Comparison of ENCODE assay signal across 1 cellular context in the genomic region with DNA sequence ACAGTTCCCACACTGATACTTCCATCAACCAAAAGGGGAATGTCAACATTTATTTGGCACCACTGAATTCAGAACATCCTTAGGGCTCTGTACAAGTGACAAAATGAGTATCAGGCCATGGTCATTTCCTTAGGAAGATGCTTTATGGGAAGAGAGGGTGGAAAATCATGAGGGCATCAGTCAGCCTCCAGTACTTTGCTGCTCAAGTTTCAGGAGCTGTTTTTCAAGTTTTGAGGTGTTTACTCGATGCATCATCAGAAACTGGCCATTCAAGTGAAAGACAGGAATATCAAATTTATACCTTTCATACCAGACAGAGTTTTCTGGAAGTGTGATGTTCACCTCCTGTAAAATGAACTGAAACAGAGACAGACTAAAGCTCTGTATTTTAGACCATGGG.
TF ChIP-seq lines count a peak whose summit lies in the region.

No MANE protein-coding gene starts in this region.

TF ChIP-seq in H1, 55 proteins besides CTCF, POLR2A, EP300 and RAD21 (continued from another document):
- TF ChIP-seq, protein P1, sequence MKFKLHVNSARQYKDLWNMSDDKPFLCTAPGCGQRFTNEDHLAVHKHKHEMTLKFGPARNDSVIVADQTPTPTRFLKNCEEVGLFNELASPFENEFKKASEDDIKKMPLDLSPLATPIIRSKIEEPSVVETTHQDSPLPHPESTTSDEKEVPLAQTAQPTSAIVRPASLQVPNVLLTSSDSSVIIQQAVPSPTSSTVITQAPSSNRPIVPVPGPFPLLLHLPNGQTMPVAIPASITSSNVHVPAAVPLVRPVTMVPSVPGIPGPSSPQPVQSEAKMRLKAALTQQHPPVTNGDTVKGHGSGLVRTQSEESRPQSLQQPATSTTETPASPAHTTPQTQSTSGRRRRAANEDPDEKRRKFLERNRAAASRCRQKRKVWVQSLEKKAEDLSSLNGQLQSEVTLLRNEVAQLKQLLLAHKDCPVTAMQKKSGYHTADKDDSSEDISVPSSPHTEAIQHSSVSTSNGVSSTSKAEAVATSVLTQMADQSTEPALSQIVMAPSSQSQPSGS (IDR thresholded peaks at IDR 0.05; ENCODE audit: low read length), result no peak
- no peak for TF ChIP-seq CHD2 (IDR thresholded peaks at IDR 0.05; ENCODE audit: low read length)
- no peak for TF ChIP-seq CBX8 (IDR thresholded peaks at IDR 0.05; ENCODE audit: borderline replicate concordance, low read depth, low read length)
- TF ChIP-seq MAFK (IDR thresholded peaks at IDR 0.05; ENCODE audit: low read depth, low read length), result no peak
- TF ChIP-seq CHD7 (IDR thresholded peaks at IDR 0.05; ENCODE audit: insufficient replicate concordance, low read length), result no peak
- TF ChIP-seq BCL11A (IDR thresholded peaks at IDR 0.05; ENCODE audit: low read depth in 2 of 2, low read length in 2 of 2), result no peak
- TF ChIP-seq TBP (IDR thresholded peaks at IDR 0.05; ENCODE audit: low read depth, low read length), result no peak
- no peak for TF ChIP-seq PHF8 (conservative IDR thresholded peaks at IDR 0.05; ENCODE audit: low read depth, low read length)
- no peak for TF ChIP-seq RBBP5 (IDR thresholded peaks at IDR 0.05; ENCODE audit: borderline replicate concordance, low read depth, low read length)
- no peak for TF ChIP-seq SP4 (IDR thresholded peaks at IDR 0.05; ENCODE audit: low read length)
- TF ChIP-seq TAF7 (optimal IDR thresholded peaks at IDR 0.05; ENCODE audit: borderline replicate concordance, low read depth, low read length), result no peak
- TF ChIP-seq HDAC6 (IDR thresholded peaks at IDR 0.05; ENCODE audit: low read depth, low read length), result no peak
- TF ChIP-seq EZH2 (IDR thresholded peaks at IDR 0.05; ENCODE audit: low read depth, low read length, severe bottlenecking), result no peak
- TF ChIP-seq SIRT6 (IDR thresholded peaks at IDR 0.05; ENCODE audit: low read length), result no peak
- no peak for TF ChIP-seq BRCA1 (IDR thresholded peaks at IDR 0.05; ENCODE audit: low read depth, low read length)
- TF ChIP-seq GABPA (IDR thresholded peaks at IDR 0.05; ENCODE audit: borderline replicate concordance, insufficient read depth, low read length), result no peak
- no peak for TF ChIP-seq CEBPB (IDR thresholded peaks at IDR 0.05; ENCODE audit: low read depth, low read length)
- TF ChIP-seq SUZ12 (IDR thresholded peaks at IDR 0.05; ENCODE audit: low read length), result no peak
